In genomic region chr1:3604997-3605823, GRCh38 we compare ENCODE assay signal across 23 cellular contexts. TPM values are rescaled to one million over a fixed set of nuclear protein-coding genes. Genes with fewer than 3 reads are reported as not detected.
DNase-seq lines count a peak whose midpoint lies in the region; ATAC-seq and TF ChIP-seq lines count a peak whose summit lies in the region.
"Had no signal": no experiment of that assay in that cellular context is flagged by ENCODE, and none has a peak within 500 bp of the region (broad histone marks: within the 10 kb centered on the region; RNA-seq: fewer than 3 reads in every experiment).

No MANE protein-coding gene starts in this region.

- H3K9ac ChIP-seq in HCT116 (ENCODE audit: low read length), result no peak overlapping the region
- H3K9ac ChIP-seq in neuronal stem cell (ENCODE audit: low read depth, low read length, poor library complexity), result no peak overlapping the region
- H3K9ac ChIP-seq: KMS-11 had no signal

- no peaks in the 10 kb centered on the region for H3K36me3 ChIP-seq in HCT116 (ENCODE audit: control insufficient read depth in 1 of 2, insufficient read depth in 2 of 2, low read length in 2 of 2)
- no peaks in the 10 kb centered on the region for H3K36me3 ChIP-seq in PC-9 (ENCODE audit: low read depth)
- H3K36me3 ChIP-seq in neuronal stem cell (replicated peaks in 1 of 2; ENCODE audit: control insufficient read depth in 2 of 2, insufficient read depth in 2 of 2, low read length in 2 of 2), result peaks cover 3 to 4% of the 10 kb centered on the region in 2 donors
- H3K36me3 ChIP-seq: SJSA1 had no signal

- no peaks in the 10 kb centered on the region for H3K9me2 ChIP-seq in HCT116 (ENCODE audit: insufficient read depth)
- H3K9me2 ChIP-seq in PC-9 (ENCODE audit: insufficient read depth), result no peaks in the 10 kb centered on the region

- no peak overlapping the region for H3K23ac ChIP-seq in neuronal stem cell (ENCODE audit: low read depth, low read length, poor library complexity)

- no peaks in the 10 kb centered on the region for H3K9me3 Mint-ChIP-seq in activated CD4-positive, alpha-beta memory T cell treated with anti-CD3 and anti-CD28 coated beads for 36 hours
- H3K9me3 Mint-ChIP-seq: CD4-positive, alpha-beta memory T cell had no signal

- DNase-seq in HCT116 (ENCODE audit: low read depth, low spot score) (no peak), PC-9 (no peak), neuronal stem cell (ENCODE audit: low spot score) (no peak), glomerular visceral epithelial cell (ENCODE audit: extremely low spot score) (no peak), hepatic stellate cell (ENCODE audit: low spot score) (no peak)
- DNase-seq in activated CD4-positive, alpha-beta memory T cell treated with anti-CD3 and anti-CD28 coated beads for 36 hours, result no peak
- DNase-seq: AML-193; C1 segment of cervical spinal cord; CD4-positive, alpha-beta memory T cell; COR-L47; EL; GDM1; MM.1S; NCI-H1694; NCI-H2029 treated with DMSO at 0.1 percent for 48 hours; NCI-H446 treated with DMSO at 0.1 percent for 48 hours; NCI-H526; NCI-H82; Right ventricle myocardium superior; RPMI8226 had no signal

- TF ChIP-seq CTCF in HCT116 (IDR thresholded peaks at IDR 0.05 in 2 of 3, conservative IDR thresholded peaks at IDR 0.05 in 1 of 3; ENCODE audit: borderline replicate concordance in 1 of 3, insufficient read depth in 1 of 3, low read depth in 2 of 3, low read length in 2 of 3), result no peak
- TF ChIP-seq CTCF in PC-9 (conservative IDR thresholded peaks at IDR 0.05), result no peak

- H3K79me1 ChIP-seq in neuronal stem cell (ENCODE audit: low read depth, low read length), result peaks cover 49% of the 10 kb centered on the region

- no peak overlapping the region for H3K4ac ChIP-seq in neuronal stem cell (ENCODE audit: low read length)

- no peak overlapping the region for H3K27ac ChIP-seq in HCT116 (ENCODE audit: low read depth, low read length)
- H3K27ac ChIP-seq in PC-9, result peak overlapping the region; percentile 45
- no peak overlapping the region for H3K27ac ChIP-seq in neuronal stem cell (replicated peaks; ENCODE audit: low read length)
- H3K27ac ChIP-seq: KMS-11, SJSA1 had no signal

- H2BK15ac ChIP-seq in neuronal stem cell (ENCODE audit: low read length), result no peak overlapping the region

- H3K4me2 ChIP-seq in HCT116 (ENCODE audit: low read length), result peak overlapping the region; percentile 35
- peak overlapping the region; percentile 18; the same call in 1 of the 2 replicates for H3K4me2 ChIP-seq in PC-9
- H3K4me2 ChIP-seq in neuronal stem cell (ENCODE audit: insufficient read depth, low read length, poor library complexity, severe bottlenecking), result no peak overlapping the region
- H3K4me2 ChIP-seq: KMS-11 had no signal

- H3F3A ChIP-seq in PC-9 (ENCODE audit: insufficient read depth, low read depth), result no peaks in the 10 kb centered on the region

- peaks cover 7% of the 10 kb centered on the region for H3K27me3 Mint-ChIP-seq in activated CD4-positive, alpha-beta memory T cell treated with anti-CD3 and anti-CD28 coated beads for 36 hours

- H3K79me2 ChIP-seq in HCT116 (ENCODE audit: insufficient read depth, low read length), result no peaks in the 10 kb centered on the region
- H3K79me2 ChIP-seq in PC-9 (ENCODE audit: low read depth), result peaks cover 22% of the 10 kb centered on the region

- H3K4me3 Mint-ChIP-seq in activated CD4-positive, alpha-beta memory T cell treated with anti-CD3 and anti-CD28 coated beads for 36 hours, result no peak overlapping the region
- H3K4me3 Mint-ChIP-seq: CD4-positive, alpha-beta memory T cell had no signal

- no peaks in the 10 kb centered on the region for H3K27me3 ChIP-seq in HCT116 (ENCODE audit: insufficient read depth, low read length)
- no peaks in the 10 kb centered on the region for H3K27me3 ChIP-seq in PC-9 (ENCODE audit: insufficient read depth, low read depth)
- H3K27me3 ChIP-seq in neuronal stem cell (ENCODE audit: control insufficient read depth in 3 of 3, insufficient read depth in 3 of 3, low read depth in 1 of 3, low read length in 3 of 3), result no peaks in the 10 kb centered on the region

- H3K27ac Mint-ChIP-seq in activated CD4-positive, alpha-beta memory T cell treated with anti-CD3 and anti-CD28 coated beads for 36 hours, result no peak overlapping the region
- H3K27ac Mint-ChIP-seq: CD4-positive, alpha-beta memory T cell had no signal

- H4K8ac ChIP-seq in neuronal stem cell (ENCODE audit: low read depth, low read length), result no peak overlapping the region

- no TSS peak for BruUV-seq in HCT116 (replicated peaks; lab: Mats Ljungman, UMichigan)
- BruUV-seq in PC-9 (replicated peaks; lab: Mats Ljungman, UMichigan), result no TSS peak

- H3K4me1 Mint-ChIP-seq in activated CD4-positive, alpha-beta memory T cell treated with anti-CD3 and anti-CD28 coated beads for 36 hours (ENCODE audit: low read depth), result no peaks in the 10 kb centered on the region

- WGBS in neuronal stem cell (ENCODE audit: extremely low coverage in 2 of 2, insufficient read length in 2 of 2, insufficient replicate concordance in 1 of 2), 2 donors, result 91 to 100% methylated on average over 3 to 5 of the region's 7 CpGs

- H3K18ac ChIP-seq in neuronal stem cell (ENCODE audit: low read length), result no peak overlapping the region

- POLR2A ChIA-PET in HCT116 (lab: Charles Lee), result no interaction called here
- POLR2A ChIA-PET in PC-9 (lab: Charles Lee; ENCODE audit: unreplicated experiment), result no interaction called here
- POLR2A ChIA-PET in activated CD4-positive, alpha-beta memory T cell treated with anti-CD3 and anti-CD28 coated beads for 36 hours (lab: Charles Lee), result no interaction called here

- H4K20me1 ChIP-seq in HCT116 (ENCODE audit: insufficient read depth) (no peaks in the 10 kb centered on the region), PC-9 (ENCODE audit: insufficient read depth) (no peaks in the 10 kb centered on the region)

- no peak overlapping the region for H2AFZ ChIP-seq in HCT116 (ENCODE audit: low read depth, low read length, poor library complexity, severe bottlenecking)
- no peak overlapping the region for H2AFZ ChIP-seq in PC-9
- no peak overlapping the region for H2AFZ ChIP-seq in neuronal stem cell (ENCODE audit: low read length)

- peaks cover 3 to 20% of the 10 kb centered on the region in 2 experiments; a peak in 2 of 4 replicates for H3K4me1 ChIP-seq in HCT116 (ENCODE audit: control insufficient read depth in 1 of 2, insufficient read depth in 2 of 2, low read length in 2 of 2)
- H3K4me1 ChIP-seq in PC-9 (replicated peaks; ENCODE audit: insufficient read depth), result peaks cover 28% of the 10 kb centered on the region
- H3K4me1 ChIP-seq in neuronal stem cell (ENCODE audit: control insufficient read depth in 2 of 2, insufficient read depth in 1 of 2, low read depth in 1 of 2, low read length in 2 of 2), result peaks cover 20 to 33% of the 10 kb centered on the region in 2 donors
- H3K4me1 ChIP-seq: SJSA1 had no signal

- TF ChIP-seq POLR2A in HCT116 (IDR thresholded peaks at IDR 0.05; ENCODE audit: borderline replicate concordance, extremely low read depth, insufficient read depth, insufficient read length), result no peak

- CTCF ChIA-PET in HCT116 (lab: Charles Lee) (interaction anchor here (0.7 to 1.5 kb wide), 2 partner anchors 14 kb away, joined by 3 read pairs; no protein-coding TSS in a partner anchor), PC-9 (lab: Charles Lee) (no interaction called here)
- CTCF ChIA-PET in activated CD4-positive, alpha-beta memory T cell treated with anti-CD3 and anti-CD28 coated beads for 36 hours (lab: Charles Lee), result no interaction called here

- H2BK12ac ChIP-seq in neuronal stem cell (ENCODE audit: low read length), result no peak overlapping the region

- no peak overlapping the region for H4K91ac ChIP-seq in neuronal stem cell (ENCODE audit: low read depth, low read length, poor library complexity)

- H3K14ac ChIP-seq in neuronal stem cell (ENCODE audit: low read length), result no peak overlapping the region

- peak overlapping the region; percentile 29 for H2AK5ac ChIP-seq in neuronal stem cell (ENCODE audit: low read depth, low read length)

- H2BK5ac ChIP-seq in neuronal stem cell (ENCODE audit: low read length), result no peak overlapping the region

- H2BK120ac ChIP-seq in neuronal stem cell (ENCODE audit: low read depth, low read length), result no peak overlapping the region

- RAD21 ChIA-PET in HCT116 (lab: Charles Lee; ENCODE audit: low non-redundant PET in 1 of 2, low total read pairs in 2 of 2, uncharacterized antibody in 2 of 2, unreplicated experiment in 2 of 2), result no interaction called here

- no peak for TF ChIP-seq RAD21 in HCT116 (IDR thresholded peaks at IDR 0.05; ENCODE audit: low read depth)

- intact Hi-C loops in HCT116 (cut with micrococcal nuclease) (loop anchor here (10.0 kb wide), 1 partner anchor 1020 kb away; the partner anchor contains the start of gene PRXL2B), PC-9 (cut with micrococcal nuclease; ENCODE audit: unreplicated experiment) (no loop called here)
- intact Hi-C loops in activated CD4-positive, alpha-beta memory T cell treated with anti-CD3 and anti-CD28 coated beads for 36 hours (cut with micrococcal nuclease), result no loop called here

- no peaks in the 10 kb centered on the region for H3K36me3 Mint-ChIP-seq in activated CD4-positive, alpha-beta memory T cell treated with anti-CD3 and anti-CD28 coated beads for 36 hours
- H3K36me3 Mint-ChIP-seq: CD4-positive, alpha-beta memory T cell had no signal

- ATAC-seq in HCT116, result no peak; the same call in 1 of the 2 replicates

- H3K9me3 ChIP-seq in HCT116 (ENCODE audit: control insufficient read depth in 1 of 2, insufficient read depth in 1 of 2, low read depth in 1 of 2, low read length in 2 of 2) (no peaks in the 10 kb centered on the region), PC-9 (ENCODE audit: insufficient read depth, low read depth) (no peaks in the 10 kb centered on the region), neuronal stem cell (replicated peaks in 1 of 2; ENCODE audit: control insufficient read depth in 2 of 2, insufficient read depth in 1 of 2, low read depth in 1 of 2, low read length in 2 of 2) (peaks cover 0 to 4% of the 10 kb centered on the region in 2 donors)
- H3K9me3 ChIP-seq: SJSA1 had no signal

- H3K4me3 ChIP-seq in HCT116 (replicated peaks in 1 of 2; ENCODE audit: low read depth in 1 of 2, low read length in 2 of 2) (no peak overlapping the region), PC-9 (no peak overlapping the region), neuronal stem cell (ENCODE audit: low read length in 2 of 2) (peak overlapping the region in 1 of 2 donors; percentile 11)
- H3K4me3 ChIP-seq: SJSA1 had no signal

RNA-seq across cellular contexts. Expression of gene MEGF6, which starts 6.1 kb away (rescaled TPM):
- total RNA-seq in HCT116 (2021; ENCODE audit: unreplicated experiment), result 47.6 TPM
- 34.0 and 43.9 TPM in 2 replicates for polyA plus RNA-seq in HCT116 (2012)
- 65.3 and 77.6 TPM in 2 replicates for total RNA-seq in PC-9 (2021)
- polyA plus RNA-seq in neuronal stem cell (2013, experiment 1 of 2), result 10.3 TPM
- 10.0 TPM for polyA plus RNA-seq in neuronal stem cell (2013, experiment 2 of 2)
- total RNA-seq in activated CD4-positive, alpha-beta memory T cell treated with anti-CD3 and anti-CD28 coated beads for 36 hours, result 1 to 10 TPM; 6.8 to 9.8 TPM

RNA-seq across cellular contexts. Expression of gene TPRG1L, which starts 19.6 kb away (rescaled TPM):
- total RNA-seq in HCT116 (2021; ENCODE audit: unreplicated experiment) (25.6 TPM), PC-9 (2021) (41.4 and 44.9 TPM in 2 replicates)
- polyA plus RNA-seq in HCT116 (2012), result 17.6 and 18.6 TPM in 2 replicates
- polyA plus RNA-seq in neuronal stem cell (2013, experiment 1 of 2), result 13.4 TPM
- polyA plus RNA-seq in neuronal stem cell (2013, experiment 2 of 2), result 13.2 TPM
- 10 to 100 TPM in 1 of 2 experiments, 1 to 10 TPM in 1; 9.2 to 10.4 TPM for total RNA-seq in activated CD4-positive, alpha-beta memory T cell treated with anti-CD3 and anti-CD28 coated beads for 36 hours

RNA-seq across cellular contexts. Expression of gene WRAP73, which starts 44.7 kb away (rescaled TPM):
- total RNA-seq in HCT116 (2021; ENCODE audit: unreplicated experiment) (51.4 TPM), PC-9 (2021) (23.8 and 25.5 TPM in 2 replicates)
- 43.0 and 45.5 TPM in 2 replicates for polyA plus RNA-seq in HCT116 (2012)
- polyA plus RNA-seq in neuronal stem cell (2013, experiment 1 of 2), result 24.6 TPM
- 25.7 TPM for polyA plus RNA-seq in neuronal stem cell (2013, experiment 2 of 2)
- total RNA-seq in activated CD4-positive, alpha-beta memory T cell treated with anti-CD3 and anti-CD28 coated beads for 36 hours, result 10 to 100 TPM; 34.5 to 34.6 TPM

RNA-seq across cellular contexts. Expression of gene TP73, which starts 47.1 kb away (rescaled TPM):
- total RNA-seq in HCT116 (2021; ENCODE audit: unreplicated experiment) (19.2 TPM), PC-9 (2021) (6.2 and 6.9 TPM in 2 replicates)
- polyA plus RNA-seq in HCT116 (2012), result 9.9 and 10.1 TPM in 2 replicates
- 0.18 TPM for polyA plus RNA-seq in neuronal stem cell (2013, experiment 1 of 2)
- polyA plus RNA-seq in neuronal stem cell (2013, experiment 2 of 2), result 0.19 TPM
- total RNA-seq in activated CD4-positive, alpha-beta memory T cell treated with anti-CD3 and anti-CD28 coated beads for 36 hours, result under 1 TPM; 0.62 to 0.65 TPM
- total RNA-seq: HT1080, Right ventricle myocardium superior had no signal
